ENCODE assay signal across 1 cellular context in the genomic region with DNA sequence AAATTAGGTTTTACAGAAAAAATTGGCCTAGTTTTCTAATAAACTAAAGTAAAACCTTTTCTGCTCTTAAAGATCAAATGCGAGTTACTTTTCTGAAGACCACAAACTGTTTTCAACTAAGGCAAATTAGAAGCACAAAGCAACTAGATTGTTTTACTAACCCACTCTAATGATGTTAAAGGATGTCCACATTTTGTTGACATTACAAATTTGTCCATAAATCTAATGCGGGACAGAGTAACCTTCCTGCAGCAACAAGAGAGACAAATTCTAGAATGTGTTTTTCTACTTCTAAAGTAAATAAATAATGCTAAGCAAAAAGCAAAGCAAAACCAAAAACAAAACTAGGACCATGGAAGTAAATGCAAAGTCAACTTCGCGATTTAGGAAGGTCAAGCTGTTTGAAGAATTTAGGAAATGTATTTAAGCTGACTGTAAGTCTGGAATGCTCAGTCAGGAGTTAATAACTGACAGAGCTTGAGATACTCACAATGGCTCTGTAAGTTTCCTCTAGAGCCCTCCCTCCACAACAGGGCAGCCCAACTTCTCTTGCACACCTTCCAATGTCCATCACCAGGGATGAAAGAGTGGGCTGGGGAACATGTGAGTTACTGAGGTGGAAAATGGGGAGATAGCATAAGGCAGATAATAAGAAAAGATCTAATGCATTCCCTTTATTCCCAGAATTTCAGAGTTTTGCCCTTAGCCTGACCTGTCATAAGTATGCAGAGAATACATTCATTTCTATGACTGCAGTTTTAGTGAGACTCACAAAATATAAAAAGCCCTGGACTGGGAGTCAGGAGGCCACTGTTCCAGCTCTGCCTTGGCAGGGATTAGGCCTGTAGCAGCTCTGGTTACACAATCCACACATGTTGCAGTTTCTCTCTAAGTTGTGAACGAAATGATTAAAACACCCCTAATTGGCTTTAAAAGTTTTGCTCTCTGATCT.
TF ChIP-seq lines count a peak whose summit lies in the region.

No MANE protein-coding gene starts in this region.

TF ChIP-seq in HepG2, 621 proteins besides CTCF, POLR2A, EP300 and RAD21 (continued from another document and continues in another):
- TF ChIP-seq, protein P1, sequence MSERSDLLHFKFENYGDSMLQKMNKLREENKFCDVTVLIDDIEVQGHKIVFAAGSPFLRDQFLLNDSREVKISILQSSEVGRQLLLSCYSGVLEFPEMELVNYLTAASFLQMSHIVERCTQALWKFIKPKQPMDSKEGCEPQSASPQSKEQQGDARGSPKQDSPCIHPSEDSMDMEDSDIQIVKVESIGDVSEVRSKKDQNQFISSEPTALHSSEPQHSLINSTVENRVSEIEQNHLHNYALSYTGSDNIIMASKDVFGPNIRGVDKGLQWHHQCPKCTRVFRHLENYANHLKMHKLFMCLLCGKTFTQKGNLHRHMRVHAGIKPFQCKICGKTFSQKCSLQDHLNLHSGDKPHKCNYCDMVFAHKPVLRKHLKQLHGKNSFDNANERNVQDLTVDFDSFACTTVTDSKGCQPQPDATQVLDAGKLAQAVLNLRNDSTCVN (CRISPR knock-in tag; IDR thresholded peaks at IDR 0.05; ENCODE audit: borderline replicate concordance) = 0 out of 2 replicates have a peak, but pooled peaks have one; percentile 33
- no peak for TF ChIP-seq TBL1XR1 (IDR thresholded peaks at IDR 0.05; ENCODE audit: borderline replicate concordance, low read length, partially characterized antibody)
- no peak for TF ChIP-seq ZNF703 (CRISPR knock-in tag; IDR thresholded peaks at IDR 0.05; ENCODE audit: borderline replicate concordance)
- TF ChIP-seq ZNF773 (CRISPR knock-in tag; IDR thresholded peaks at IDR 0.05; ENCODE audit: borderline replicate concordance) = no peak
- no peak for TF ChIP-seq CBFB (CRISPR knock-in tag; IDR thresholded peaks at IDR 0.05)
- no peak for TF ChIP-seq ZNF530 (CRISPR knock-in tag; IDR thresholded peaks at IDR 0.05; ENCODE audit: low read depth)
- TF ChIP-seq ZNF652 (CRISPR knock-in tag; IDR thresholded peaks at IDR 0.05; ENCODE audit: borderline replicate concordance, low read depth) = peak; percentile 80
- TF ChIP-seq NFRKB (IDR thresholded peaks at IDR 0.05) = no peak
- 0 out of 2 replicates have a peak, but pooled peaks have one; percentile 31 for TF ChIP-seq DMAP1 (CRISPR knock-in tag; IDR thresholded peaks at IDR 0.05)
- TF ChIP-seq HIC2 (CRISPR knock-in tag; IDR thresholded peaks at IDR 0.05; ENCODE audit: low read depth) = no peak
- no peak for TF ChIP-seq JDP2 (CRISPR knock-in tag; IDR thresholded peaks at IDR 0.05; ENCODE audit: borderline replicate concordance)
- TF ChIP-seq SNRNP70 (IDR thresholded peaks at IDR 0.05; ENCODE audit: low read depth, low read length) = no peak
- no peak for TF ChIP-seq ZNF276 (CRISPR knock-in tag; IDR thresholded peaks at IDR 0.05; ENCODE audit: low read depth)
- TF ChIP-seq ZNF230 (CRISPR knock-in tag; IDR thresholded peaks at IDR 0.05) = no peak
- TF ChIP-seq ZNF674 (CRISPR knock-in tag; IDR thresholded peaks at IDR 0.05; ENCODE audit: low read depth) = no peak
- peak; percentile 54; the same call in 1 of the 2 replicates for TF ChIP-seq POGK (CRISPR knock-in tag; conservative IDR thresholded peaks at IDR 0.05)
- no peak for TF ChIP-seq TIGD3 (CRISPR knock-in tag; IDR thresholded peaks at IDR 0.05; ENCODE audit: borderline replicate concordance)
- no peak for TF ChIP-seq RELA (CRISPR knock-in tag; IDR thresholded peaks at IDR 0.05)
- TF ChIP-seq SALL1 (CRISPR knock-in tag; IDR thresholded peaks at IDR 0.05) = peak; percentile 40; the same call in 1 of the 2 replicates
- no peak for TF ChIP-seq ZNF501 (CRISPR knock-in tag; IDR thresholded peaks at IDR 0.05)
- no peak for TF ChIP-seq ZFYVE20 (CRISPR knock-in tag; IDR thresholded peaks at IDR 0.05; ENCODE audit: borderline replicate concordance, low read depth)
- no peak for TF ChIP-seq ZBTB1 (CRISPR knock-in tag; IDR thresholded peaks at IDR 0.05; ENCODE audit: borderline replicate concordance)
- TF ChIP-seq, protein P2, sequence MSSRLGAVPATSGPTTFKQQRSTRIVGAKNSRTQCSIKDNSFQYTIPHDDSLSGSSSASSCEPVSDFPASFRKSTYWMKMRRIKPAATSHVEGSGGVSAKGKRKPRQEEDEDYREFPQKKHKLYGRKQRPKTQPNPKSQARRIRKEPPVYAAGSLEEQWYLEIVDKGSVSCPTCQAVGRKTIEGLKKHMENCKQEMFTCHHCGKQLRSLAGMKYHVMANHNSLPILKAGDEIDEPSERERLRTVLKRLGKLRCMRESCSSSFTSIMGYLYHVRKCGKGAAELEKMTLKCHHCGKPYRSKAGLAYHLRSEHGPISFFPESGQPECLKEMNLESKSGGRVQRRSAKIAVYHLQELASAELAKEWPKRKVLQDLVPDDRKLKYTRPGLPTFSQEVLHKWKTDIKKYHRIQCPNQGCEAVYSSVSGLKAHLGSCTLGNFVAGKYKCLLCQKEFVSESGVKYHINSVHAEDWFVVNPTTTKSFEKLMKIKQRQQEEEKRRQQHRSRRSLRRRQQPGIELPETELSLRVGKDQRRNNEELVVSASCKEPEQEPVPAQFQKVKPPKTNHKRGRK (CRISPR knock-in tag; IDR thresholded peaks at IDR 0.05) = no peak
- TF ChIP-seq KMT2A (CRISPR knock-in tag; IDR thresholded peaks at IDR 0.05) = no peak
- TF ChIP-seq ZNF891 (CRISPR knock-in tag; IDR thresholded peaks at IDR 0.05) = no peak
- no peak for TF ChIP-seq IRF9 (CRISPR knock-in tag; IDR thresholded peaks at IDR 0.05; ENCODE audit: borderline replicate concordance)
- no peak for TF ChIP-seq ZNF205 (CRISPR knock-in tag; IDR thresholded peaks at IDR 0.05)
- TF ChIP-seq BATF2 (CRISPR knock-in tag; IDR thresholded peaks at IDR 0.05) = no peak
- no peak for TF ChIP-seq MEIS1 (CRISPR knock-in tag; IDR thresholded peaks at IDR 0.05; ENCODE audit: borderline replicate concordance)
- TF ChIP-seq KIAA2018 (CRISPR knock-in tag; IDR thresholded peaks at IDR 0.05; ENCODE audit: borderline replicate concordance) = no peak
